Comparison of ENCODE assay signal across 26 cellular contexts in the genomic region with DNA sequence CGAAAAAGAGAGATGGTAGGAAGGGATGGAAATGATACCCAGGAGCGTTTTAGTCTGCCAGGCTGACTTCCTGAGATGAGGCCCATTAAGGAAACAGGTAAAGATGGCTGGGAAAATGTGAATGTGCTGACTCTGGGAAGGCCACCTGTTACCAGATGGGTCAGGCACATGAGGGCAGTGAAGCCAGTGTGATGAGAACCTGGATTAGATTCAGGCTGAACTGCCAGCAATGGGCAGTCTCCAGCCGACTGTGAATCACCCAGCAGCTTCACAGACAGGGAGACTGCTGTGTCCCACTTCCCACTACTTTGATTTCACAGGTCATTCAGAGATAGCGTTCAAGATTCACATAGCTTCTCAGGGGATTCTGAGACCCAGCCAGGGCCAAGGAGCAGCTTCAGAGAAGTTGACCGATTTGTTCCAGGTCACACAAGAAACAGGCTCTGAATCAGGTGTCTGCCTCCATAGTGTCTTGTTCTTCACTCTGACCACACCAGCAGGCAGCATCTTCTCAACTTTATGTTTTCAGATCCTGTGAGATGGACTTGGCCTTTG. TPM values are rescaled to one million over a fixed set of nuclear protein-coding genes. Genes with fewer than 3 reads are reported as not detected.
A peak's percentile ranks its signal among the peaks of the same experiment; 100 is the strongest.
DNase-seq lines count a peak whose midpoint lies in the region; ATAC-seq and TF ChIP-seq lines count a peak whose summit lies in the region.
"Had no signal": no experiment of that assay in that cellular context is flagged by ENCODE, and none has a peak within 500 bp of the region (broad histone marks: within the 10 kb centered on the region; RNA-seq: fewer than 3 reads in every experiment).

No MANE protein-coding gene starts in this region.

- TF ChIP-seq POLR2A in vagina (IDR thresholded peaks at IDR 0.05) = no peak

- H3K4me3 ChIP-seq in osteoblast (ENCODE audit: insufficient read depth, low read length) (no peak overlapping the region), vagina (no peak overlapping the region)
- H3K4me3 ChIP-seq: HAP-1 had no signal

- H3K4me1 ChIP-seq in osteoblast (ENCODE audit: insufficient read depth, low read length) = no peaks in the 10 kb centered on the region
- no peaks in the 10 kb centered on the region for H3K4me1 ChIP-seq in vagina
- H3K4me1 ChIP-seq: HAP-1 had no signal

- no peaks in the 10 kb centered on the region for H3K36me3 Mint-ChIP-seq in T-helper 2 cell treated with Interferon-gamma antibody and Interleukin-4, amounts not matched to agents 5 μg/mL and 100 μg/mL, for 36 hours (ENCODE audit: low read depth)

- no peaks in the 10 kb centered on the region for H3K9me3 ChIP-seq in osteoblast (ENCODE audit: low read depth, low read length)
- no peaks in the 10 kb centered on the region for H3K9me3 ChIP-seq in vagina
- H3K9me3 ChIP-seq: HAP-1 had no signal

- H3K4me1 Mint-ChIP-seq in T-helper 2 cell treated with Interferon-gamma antibody and Interleukin-4, amounts not matched to agents 5 μg/mL and 100 μg/mL, for 36 hours (ENCODE audit: low read depth) = no peaks in the 10 kb centered on the region

- no peaks in the 10 kb centered on the region for H4K20me1 ChIP-seq in osteoblast (ENCODE audit: insufficient read depth, low read length)

- H3K27ac Mint-ChIP-seq in T-helper 2 cell treated with Interferon-gamma antibody and Interleukin-4, amounts not matched to agents 5 μg/mL and 100 μg/mL, for 36 hours = no peak overlapping the region

- no peak overlapping the region for H3K4me3 Mint-ChIP-seq in T-helper 2 cell treated with Interferon-gamma antibody and Interleukin-4, amounts not matched to agents 5 μg/mL and 100 μg/mL, for 36 hours

- no peaks in the 10 kb centered on the region for H3K79me2 ChIP-seq in osteoblast (ENCODE audit: insufficient read depth, low read length)

- H3K36me3 ChIP-seq in osteoblast (ENCODE audit: insufficient read depth, low read length) (no peaks in the 10 kb centered on the region), vagina (no peaks in the 10 kb centered on the region)
- H3K36me3 ChIP-seq: HAP-1 had no signal

- no peaks in the 10 kb centered on the region for H3K9me3 Mint-ChIP-seq in T-helper 2 cell treated with Interferon-gamma antibody and Interleukin-4, amounts not matched to agents 5 μg/mL and 100 μg/mL, for 36 hours

- H3K4me2 ChIP-seq in osteoblast (ENCODE audit: insufficient read depth, low read length) = no peak overlapping the region
- H3K4me2 ChIP-seq: KMS-11 had no signal

- intact Hi-C loops in vagina (cut with DNase I) = no loop called here

- peaks cover 3% of the 10 kb centered on the region for H3K27me3 Mint-ChIP-seq in T-helper 2 cell treated with Interferon-gamma antibody and Interleukin-4, amounts not matched to agents 5 μg/mL and 100 μg/mL, for 36 hours (ENCODE audit: low read depth)

- H2AFZ ChIP-seq in osteoblast (ENCODE audit: low read length) = no peak overlapping the region

- no peak for ATAC-seq in HG03442 (IDR thresholded peaks at IDR 0.05; ENCODE audit: unreplicated experiment)

- H3K27ac ChIP-seq in osteoblast (ENCODE audit: low read depth, low read length) (no peak overlapping the region), vagina (no peak overlapping the region)
- H3K27ac ChIP-seq: 22Rv1, C4-2B, HL-60, KMS-11 had no signal

- DNase-seq in T-helper 2 cell treated with Interferon-gamma antibody and Interleukin-4, amounts not matched to agents 5 μg/mL and 100 μg/mL, for 36 hours (ENCODE audit: low spot score) = peak; percentile 2
- DNase-seq in T-helper 2 cell (no peak), ecto neural progenitor cell (ENCODE audit: low spot score) (peak; percentile 30), osteoblast (ENCODE audit: insufficient read length, low spot score, missing footprints) (peak; percentile 3), vagina (ENCODE audit: extremely low spot score in 2 of 2) (peak; percentile 60 to 82), H4 (ENCODE audit: low spot score) (no peak)
- no peak for DNase-seq in stimulated activated naive CD4-positive, alpha-beta T cell treated with Interleukin-2 at 50 U/mL for 16 hours (lab: John Stamatoyannopoulos, UW)
- DNase-seq: AML-193, DMS79 treated with DMSO at 0.1 percent for 48 hours, MV-4-11, NCI-H1417, NCI-H187, NCI-H2227 treated with DMSO at 0.1 percent for 48 hours, NCI-H510A treated with DMSO at 0.1 percent for 48 hours, NCI-H774, OCI-M1, SHP77 had no signal

- TF ChIP-seq CTCF in osteoblast (IDR thresholded peaks at IDR 0.05; ENCODE audit: extremely low read depth, low read depth, low read length) (no peak), vagina (IDR thresholded peaks at IDR 0.05) (no peak)

- peaks cover 2% of the 10 kb centered on the region for H3K27me3 ChIP-seq in osteoblast (ENCODE audit: insufficient read depth, low read length)
- no peaks in the 10 kb centered on the region for H3K27me3 ChIP-seq in vagina

RNA-seq across cellular contexts. Expression of gene CAPN13, which starts 26.4 kb away (rescaled TPM):
- total RNA-seq in osteoblast (not detected in 2 replicates), vagina (not detected)
- total RNA-seq in H4 (2014; rRNA removed; shearing (Covaris generic)) = 0.10 TPM in 1 of 2 replicates, not detected in the other
- total RNA-seq: G401, HT1080, RPMI7951 had no signal

Comparison
In these comparisons a context has a peak if more than half of its experiments do, and no peak if none do; other contexts are left out.
1. DNase-seq: peak in T-helper 2 cell treated with Interferon-gamma antibody and Interleukin-4, amounts not matched to agents 5 μg/mL and 100 μg/mL, for 36 hours (single experiment), ecto neural progenitor cell (single experiment), osteoblast (single experiment) and vagina (2 of 2); none in T-helper 2 cell (0 of 5), H4 (single experiment) and stimulated activated naive CD4-positive, alpha-beta T cell treated with Interleukin-2 at 50 U/mL for 16 hours (single experiment).